1 cellular context compared by ENCODE assay signal in genomic region chr19:13881231-13881691, GRCh38.
TF ChIP-seq lines count a peak whose summit lies in the region.

No MANE protein-coding gene starts in this region.

TF ChIP-seq in HepG2, 621 proteins besides CTCF, POLR2A, EP300 and RAD21 (continues in another document):
- TF ChIP-seq ZNF17 (CRISPR knock-in tag; IDR thresholded peaks at IDR 0.05), result no peak
- TF ChIP-seq ELF4 (CRISPR knock-in tag; IDR thresholded peaks at IDR 0.05; ENCODE audit: borderline replicate concordance), result no peak
- TF ChIP-seq SPEN (CRISPR knock-in tag; IDR thresholded peaks at IDR 0.05; ENCODE audit: low read depth), result no peak
- TF ChIP-seq PPARG (CRISPR knock-in tag; conservative IDR thresholded peaks at IDR 0.05), result no peak
- TF ChIP-seq ZFP41 (CRISPR knock-in tag; IDR thresholded peaks at IDR 0.05; ENCODE audit: borderline replicate concordance), result no peak
- TF ChIP-seq NRL (CRISPR knock-in tag; IDR thresholded peaks at IDR 0.05; ENCODE audit: borderline replicate concordance), result no peak
- no peak for TF ChIP-seq ZNF7 (CRISPR knock-in tag; IDR thresholded peaks at IDR 0.05)
- TF ChIP-seq ZNF879 (CRISPR knock-in tag; IDR thresholded peaks at IDR 0.05), result no peak
- no peak for TF ChIP-seq KLF16 (CRISPR knock-in tag; IDR thresholded peaks at IDR 0.05)
- no peak for TF ChIP-seq HMG20B (CRISPR knock-in tag; conservative IDR thresholded peaks at IDR 0.05)
- no peak for TF ChIP-seq ZNF546 (CRISPR knock-in tag; conservative IDR thresholded peaks at IDR 0.05)
- TF ChIP-seq ZNF234 (CRISPR knock-in tag; conservative IDR thresholded peaks at IDR 0.05), result no peak
- TF ChIP-seq ZBTB39 (CRISPR knock-in tag; IDR thresholded peaks at IDR 0.05), result no peak
- TF ChIP-seq FOXP4 (CRISPR knock-in tag; IDR thresholded peaks at IDR 0.05), result no peak
- no peak for TF ChIP-seq DZIP1 (CRISPR knock-in tag; IDR thresholded peaks at IDR 0.05)
- TF ChIP-seq ZBTB1 (CRISPR knock-in tag; IDR thresholded peaks at IDR 0.05; ENCODE audit: borderline replicate concordance), result no peak
- no peak for TF ChIP-seq NR2F6 (IDR thresholded peaks at IDR 0.05)
- no peak for TF ChIP-seq NR2F6 (CRISPR knock-in tag; IDR thresholded peaks at IDR 0.05)
- no peak for TF ChIP-seq CCAR2 (optimal IDR thresholded peaks at IDR 0.05; ENCODE audit: low read depth, low read length)
- TF ChIP-seq ZFP91 (CRISPR knock-in tag; IDR thresholded peaks at IDR 0.05; ENCODE audit: borderline replicate concordance), result no peak
- TF ChIP-seq TFAP4 (IDR thresholded peaks at IDR 0.05; ENCODE audit: borderline replicate concordance, low read depth), result no peak
- no peak for TF ChIP-seq NONO (IDR thresholded peaks at IDR 0.05)
- 0 out of 2 replicates have a peak, but pooled peaks have one; percentile 7 for TF ChIP-seq NONO (CRISPR knock-in tag; conservative IDR thresholded peaks at IDR 0.05)
- TF ChIP-seq FOSL1 (CRISPR knock-in tag; IDR thresholded peaks at IDR 0.05; ENCODE audit: borderline replicate concordance), result no peak
- no peak for TF ChIP-seq HNF1B (CRISPR knock-in tag; IDR thresholded peaks at IDR 0.05)
- no peak for TF ChIP-seq LCORL (IDR thresholded peaks at IDR 0.05)
- no peak for TF ChIP-seq LCORL (CRISPR knock-in tag; IDR thresholded peaks at IDR 0.05)
- TF ChIP-seq HNRNPL (IDR thresholded peaks at IDR 0.05; ENCODE audit: low read depth, low read length), result peak; percentile 80
- no peak for TF ChIP-seq ZNF431 (CRISPR knock-in tag; IDR thresholded peaks at IDR 0.05; ENCODE audit: borderline replicate concordance, low read depth)
- peak; percentile 35; the same call in 1 of the 2 replicates for TF ChIP-seq ZNF574 (CRISPR knock-in tag; IDR thresholded peaks at IDR 0.05)
- no peak for TF ChIP-seq ZFYVE20 (CRISPR knock-in tag; IDR thresholded peaks at IDR 0.05; ENCODE audit: borderline replicate concordance, low read depth)
- 0 out of 2 replicates have a peak, but pooled peaks have one; percentile 23 for TF ChIP-seq ETV5 (CRISPR knock-in tag; IDR thresholded peaks at IDR 0.05; ENCODE audit: borderline replicate concordance)
- no peak for TF ChIP-seq ATF5 (CRISPR knock-in tag; IDR thresholded peaks at IDR 0.05; ENCODE audit: low read depth)
- no peak for TF ChIP-seq ZNF441 (CRISPR knock-in tag; IDR thresholded peaks at IDR 0.05; ENCODE audit: borderline replicate concordance)
- TF ChIP-seq TOE1 (CRISPR knock-in tag; IDR thresholded peaks at IDR 0.05), result no peak
- TF ChIP-seq ZNF414 (CRISPR knock-in tag; IDR thresholded peaks at IDR 0.05), result no peak
- no peak for TF ChIP-seq RNF2 (conservative IDR thresholded peaks at IDR 0.05; ENCODE audit: low read depth)
- no peak for TF ChIP-seq TBP (CRISPR knock-in tag; IDR thresholded peaks at IDR 0.05)
- TF ChIP-seq PRPF4 (IDR thresholded peaks at IDR 0.05; ENCODE audit: low read depth, low read length, poor library complexity, severe bottlenecking), result no peak
- no peak for TF ChIP-seq REPIN1 (CRISPR knock-in tag; IDR thresholded peaks at IDR 0.05; ENCODE audit: borderline replicate concordance, low read depth)
- 0 out of 2 replicates have a peak, but pooled peaks have one; percentile 13 for TF ChIP-seq ZFY (CRISPR knock-in tag; IDR thresholded peaks at IDR 0.05)
- no peak for TF ChIP-seq SSRP1 (CRISPR knock-in tag; IDR thresholded peaks at IDR 0.05)
- no peak for TF ChIP-seq PITX1 (CRISPR knock-in tag; IDR thresholded peaks at IDR 0.05)
- TF ChIP-seq PCBP1 (IDR thresholded peaks at IDR 0.05; ENCODE audit: borderline replicate concordance, low read depth, low read length), result no peak
- no peak for TF ChIP-seq ZNF430 (CRISPR knock-in tag; IDR thresholded peaks at IDR 0.05)
- no peak for TF ChIP-seq DMAP1 (CRISPR knock-in tag; IDR thresholded peaks at IDR 0.05)
- no peak for TF ChIP-seq ATRX (CRISPR knock-in tag; IDR thresholded peaks at IDR 0.05; ENCODE audit: borderline replicate concordance)
- TF ChIP-seq CENPT (CRISPR knock-in tag; IDR thresholded peaks at IDR 0.05; ENCODE audit: low read depth), result no peak
- no peak for TF ChIP-seq ZBTB34 (CRISPR knock-in tag; IDR thresholded peaks at IDR 0.05)
- no peak for TF ChIP-seq ZSCAN22 (CRISPR knock-in tag; IDR thresholded peaks at IDR 0.05)
- no peak for TF ChIP-seq RARA (CRISPR knock-in tag; IDR thresholded peaks at IDR 0.05)
- TF ChIP-seq MED8 (CRISPR knock-in tag; IDR thresholded peaks at IDR 0.05; ENCODE audit: insufficient replicate concordance), result no peak
- TF ChIP-seq ZNF607 (CRISPR knock-in tag; IDR thresholded peaks at IDR 0.05; ENCODE audit: borderline replicate concordance), result no peak
- TF ChIP-seq ZNF543 (CRISPR knock-in tag; IDR thresholded peaks at IDR 0.05), result peak; percentile 69; the same call in 1 of the 2 replicates
- TF ChIP-seq PHF20 (CRISPR knock-in tag; IDR thresholded peaks at IDR 0.05), result no peak
- no peak for TF ChIP-seq DR1 (CRISPR knock-in tag; IDR thresholded peaks at IDR 0.05)
- no peak for TF ChIP-seq ATAD3A (CRISPR knock-in tag; IDR thresholded peaks at IDR 0.05)
- no peak for TF ChIP-seq CBX2 (IDR thresholded peaks at IDR 0.05; ENCODE audit: low read depth, low read length)
- TF ChIP-seq CBX2 (CRISPR knock-in tag; IDR thresholded peaks at IDR 0.05; ENCODE audit: low read depth), result no peak
- TF ChIP-seq ZSCAN12 (CRISPR knock-in tag; IDR thresholded peaks at IDR 0.05), result no peak
